10 cellular contexts compared by ENCODE assay signal in genomic region chr4:7829687-7830580, GRCh38.
A peak's percentile ranks its signal among the peaks of the same experiment; 100 is the strongest.
DNase-seq lines count a peak whose midpoint lies in the region; ATAC-seq and TF ChIP-seq lines count a peak whose summit lies in the region.
"Had no signal": no experiment of that assay in that cellular context is flagged by ENCODE, and none has a peak within 500 bp of the region (broad histone marks: within the 10 kb centered on the region; RNA-seq: fewer than 3 reads in every experiment).

No MANE protein-coding gene starts in this region.

- H3K27ac ChIP-seq in CD4-positive, CD25-positive, alpha-beta regulatory T cell (ENCODE audit: insufficient read depth, low read length, poor library complexity, severe bottlenecking), result peak overlapping the region; percentile 68
- H3K27ac ChIP-seq in IMR-90 (ENCODE audit: insufficient read depth, low read length) (peak overlapping the region; percentile 48), brain microvascular endothelial cell (peak overlapping the region; percentile 100)
- peak overlapping the region; percentile 53 for H3K27ac ChIP-seq in naive thymus-derived CD4-positive, alpha-beta T cell (ENCODE audit: low read depth, low read length)

- H3K79me1 ChIP-seq in IMR-90 (ENCODE audit: low read depth in 1 of 2, low read length in 2 of 2), result peaks cover 25 to 66% of the 10 kb centered on the region in 2 experiments

- peaks cover 23% of the 10 kb centered on the region for H4K20me1 ChIP-seq in IMR-90 (ENCODE audit: insufficient read depth, low read length)

- H3K4me2 ChIP-seq in IMR-90 (ENCODE audit: low read depth, low read length), result no peak overlapping the region

- BruUV-seq in IMR-90 (replicated peaks; lab: Mats Ljungman, UMichigan), result no TSS peak

- H3K27ac Mint-ChIP-seq in CD4-positive, CD25-positive, alpha-beta regulatory T cell, result peak overlapping the region in 1 of 3 donors; percentile 89
- peak overlapping the region in 6 of 9 donors; percentile 12 to 95 (median 91) for H3K27ac Mint-ChIP-seq in naive thymus-derived CD4-positive, alpha-beta T cell
- H3K27ac Mint-ChIP-seq in CD14-positive monocyte (peak overlapping the region in 2 of 7 donors; percentile 5 to 10), WTC11 (no peak overlapping the region)

- H3K4me3 ChIP-seq in CD4-positive, CD25-positive, alpha-beta regulatory T cell (ENCODE audit: low read depth, low read length), result peak overlapping the region; percentile 42
- H3K4me3 ChIP-seq in IMR-90 (ENCODE audit: insufficient read depth, low read depth, low read length), result no peak overlapping the region
- no peak overlapping the region for H3K4me3 ChIP-seq in brain microvascular endothelial cell (ENCODE audit: low read depth, low read length)
- H3K4me3 ChIP-seq in naive thymus-derived CD4-positive, alpha-beta T cell (ENCODE audit: low read length), result no peak overlapping the region

- no peak overlapping the region for H2AK9ac ChIP-seq in IMR-90 (replicated peaks; ENCODE audit: low read depth, low read length, poor library complexity)

- POLR2A ChIA-PET in IMR-90 (lab: Charles Lee; ENCODE audit: unreplicated experiment), result no interaction called here
- POLR2A ChIA-PET in naive thymus-derived CD4-positive, alpha-beta T cell (lab: Charles Lee), result no interaction called here
- POLR2A ChIA-PET in WTC11 (lab: Charles Lee), result no interaction called here

- peak overlapping the region; percentile 31; the same call in 1 of the 2 replicates for H2AK5ac ChIP-seq in IMR-90 (ENCODE audit: low read depth, low read length)

- H2BK20ac ChIP-seq in IMR-90 (ENCODE audit: low read depth, low read length), result no peak overlapping the region

- no peak overlapping the region for H3K14ac ChIP-seq in IMR-90 (replicated peaks; ENCODE audit: low read depth, low read length)

- no peak overlapping the region for H3K56ac ChIP-seq in IMR-90 (ENCODE audit: extremely low read depth, insufficient read depth, low read length)

- H3K27me3 Mint-ChIP-seq in CD4-positive, CD25-positive, alpha-beta regulatory T cell, result no peaks in the 10 kb centered on the region
- H3K27me3 Mint-ChIP-seq in naive thymus-derived CD4-positive, alpha-beta T cell, result no peaks in the 10 kb centered on the region
- H3K27me3 Mint-ChIP-seq in CD14-positive monocyte (ENCODE audit: low read depth in 3 of 3), result peaks cover 0 to 4% (median 4%) of the 10 kb centered on the region in 3 donors
- no peaks in the 10 kb centered on the region for H3K27me3 Mint-ChIP-seq in WTC11 (ENCODE audit: low read depth)

- H3K27me3 ChIP-seq in CD4-positive, CD25-positive, alpha-beta regulatory T cell (ENCODE audit: control insufficient read depth, insufficient read depth, low read length), result no peaks in the 10 kb centered on the region
- H3K27me3 ChIP-seq in IMR-90 (ENCODE audit: control insufficient read depth, insufficient read depth, low read length) (no peaks in the 10 kb centered on the region), brain microvascular endothelial cell (replicated peaks) (no peaks in the 10 kb centered on the region)
- H3K27me3 ChIP-seq in naive thymus-derived CD4-positive, alpha-beta T cell (ENCODE audit: control insufficient read depth in 2 of 2, insufficient read depth in 2 of 2, low read length in 2 of 2), result no peaks in the 10 kb centered on the region

- dilution Hi-C loops in IMR-90 (cut with HindIII; ENCODE audit: low sequenced_read_pairs, unreplicated experiment), result no loop called here

- H4K5ac ChIP-seq in IMR-90 (ENCODE audit: low read depth, low read length), result no peak overlapping the region; the same call in 1 of the 2 replicates

- H3K18ac ChIP-seq in IMR-90 (ENCODE audit: low read depth, low read length), result no peak overlapping the region; the same call in 1 of the 2 replicates

- intact Hi-C loops in IMR-90 (cut with micrococcal nuclease) (loop anchor here (2.0 kb wide), 1 partner anchor 13 kb away; no protein-coding TSS in a partner anchor), CD14-positive monocyte (cut with micrococcal nuclease) (no loop called here)
- intact Hi-C loops in naive thymus-derived CD4-positive, alpha-beta T cell (cut with micrococcal nuclease), result no loop called here

- no CpG with 5 or more reads among the region's 10 CpGs for WGBS in IMR-90 (ENCODE audit: extremely low coverage in 2 of 2, insufficient read length in 1 of 2), 2 experiments

- peak overlapping the region; percentile 74; the same call in 1 of the 2 replicates for H3K23ac ChIP-seq in IMR-90 (ENCODE audit: low read depth, low read length)

- TF ChIP-seq CTCF in IMR-90 (conservative IDR thresholded peaks at IDR 0.05; ENCODE audit: low read depth, low read length) (no peak), brain microvascular endothelial cell (IDR thresholded peaks at IDR 0.05; ENCODE audit: low read depth, low read length, missing control alignments) (no peak), CD14-positive monocyte (IDR thresholded peaks at IDR 0.05) (no peak), WTC11 (IDR thresholded peaks at IDR 0.05) (no peak)

- no peak for TF ChIP-seq POLR2A in IMR-90 (IDR thresholded peaks at IDR 0.05; ENCODE audit: low read depth, low read length)

- DNase-seq in CD4-positive, CD25-positive, alpha-beta regulatory T cell, result no peak
- DNase-seq in IMR-90 (no peak), brain microvascular endothelial cell (no peak), CD14-positive monocyte (ENCODE audit: low spot score) (no peak), WTC11 (ENCODE audit: low spot score) (no peak)
- no peak for DNase-seq in naive thymus-derived CD4-positive, alpha-beta T cell
- DNase-seq: Calu3, NCI-H510A had no signal

- no peak for TF ChIP-seq RAD21 in IMR-90 (IDR thresholded peaks at IDR 0.05; ENCODE audit: low read length)

- peaks cover 0 to 2% (median 0%) of the 10 kb centered on the region in 7 donors for H3K9me3 Mint-ChIP-seq in CD4-positive, CD25-positive, alpha-beta regulatory T cell
- H3K9me3 Mint-ChIP-seq in naive thymus-derived CD4-positive, alpha-beta T cell, result no peaks in the 10 kb centered on the region
- H3K9me3 Mint-ChIP-seq in CD14-positive monocyte, result peaks cover 3 to 9% (median 6%) of the 10 kb centered on the region in 7 donors
- peaks cover 13% of the 10 kb centered on the region for H3K9me3 Mint-ChIP-seq in WTC11

- H3K4me3 Mint-ChIP-seq in CD4-positive, CD25-positive, alpha-beta regulatory T cell, result peak overlapping the region in 3 of 4 donors; percentile 9 to 54 (median 25)
- peak overlapping the region in 2 of 10 donors; percentile 44 to 73 for H3K4me3 Mint-ChIP-seq in naive thymus-derived CD4-positive, alpha-beta T cell
- H3K4me3 Mint-ChIP-seq in CD14-positive monocyte, result no peak overlapping the region
- no peak overlapping the region for H3K4me3 Mint-ChIP-seq in WTC11

- H2BK5ac ChIP-seq in IMR-90 (ENCODE audit: low read depth, low read length, poor library complexity, severe bottlenecking), result peak overlapping the region; percentile 78

- H3K4ac ChIP-seq in IMR-90 (ENCODE audit: low read depth, low read length), result peak overlapping the region; percentile 12; the same call in 1 of the 2 replicates

- H3K4me1 Mint-ChIP-seq in CD4-positive, CD25-positive, alpha-beta regulatory T cell, result peaks cover 33 to 61% (median 50%) of the 10 kb centered on the region in 4 donors
- peaks cover 27 to 67% (median 63%) of the 10 kb centered on the region in 7 donors for H3K4me1 Mint-ChIP-seq in naive thymus-derived CD4-positive, alpha-beta T cell
- H3K4me1 Mint-ChIP-seq in CD14-positive monocyte, result peaks cover 23% of the 10 kb centered on the region
- peaks cover 44% of the 10 kb centered on the region for H3K4me1 Mint-ChIP-seq in WTC11

- no peak overlapping the region for H2BK15ac ChIP-seq in IMR-90 (ENCODE audit: low read depth, low read length)

- H3K36me3 ChIP-seq in CD4-positive, CD25-positive, alpha-beta regulatory T cell (ENCODE audit: control insufficient read depth, insufficient read depth, low read length), result no peaks in the 10 kb centered on the region
- peaks cover 40% of the 10 kb centered on the region for H3K36me3 ChIP-seq in IMR-90 (ENCODE audit: control insufficient read depth, insufficient read depth, low read length)
- H3K36me3 ChIP-seq in brain microvascular endothelial cell (replicated peaks), result peaks cover 54% of the 10 kb centered on the region
- no peaks in the 10 kb centered on the region for H3K36me3 ChIP-seq in naive thymus-derived CD4-positive, alpha-beta T cell (ENCODE audit: control insufficient read depth in 2 of 3, insufficient read depth in 3 of 3, low read length in 3 of 3)

- H3K9ac ChIP-seq in IMR-90 (ENCODE audit: low read depth, low read length), result no peak overlapping the region

- ATAC-seq in CD4-positive, CD25-positive, alpha-beta regulatory T cell (ENCODE audit: low read depth in 2 of 2), result no peak
- ATAC-seq in IMR-90 (ENCODE audit: low read depth), result no peak
- ATAC-seq in naive thymus-derived CD4-positive, alpha-beta T cell, result no peak
- ATAC-seq in GM18858 (IDR thresholded peaks at IDR 0.05; ENCODE audit: unreplicated experiment), result no peak
- no peak for ATAC-seq in HG03378 (IDR thresholded peaks at IDR 0.05; ENCODE audit: unreplicated experiment)
- no peak for ATAC-seq in WTC11

- peaks cover 8% of the 10 kb centered on the region for H3K36me3 Mint-ChIP-seq in CD4-positive, CD25-positive, alpha-beta regulatory T cell
- H3K36me3 Mint-ChIP-seq in naive thymus-derived CD4-positive, alpha-beta T cell, result peaks cover 0 to 55% (median 30%) of the 10 kb centered on the region in 5 donors
- peaks cover 0 to 25% of the 10 kb centered on the region in 2 donors for H3K36me3 Mint-ChIP-seq in CD14-positive monocyte
- peaks cover 40% of the 10 kb centered on the region for H3K36me3 Mint-ChIP-seq in WTC11

- no peaks in the 10 kb centered on the region for H3K9me3 ChIP-seq in CD4-positive, CD25-positive, alpha-beta regulatory T cell (ENCODE audit: control insufficient read depth in 2 of 2, low read length in 2 of 2)
- H3K9me3 ChIP-seq in IMR-90 (ENCODE audit: control insufficient read depth, insufficient read depth, low read length), result no peaks in the 10 kb centered on the region
- H3K9me3 ChIP-seq in naive thymus-derived CD4-positive, alpha-beta T cell (ENCODE audit: control insufficient read depth in 2 of 3, low read length in 3 of 3), result no peaks in the 10 kb centered on the region

- H4K91ac ChIP-seq in IMR-90 (ENCODE audit: insufficient read depth, low read depth, low read length), result no peak overlapping the region

- CTCF ChIA-PET in IMR-90 (lab: Yijun Ruan, JAX), result interaction anchor here (0.7 kb wide), 1 partner anchor 98 kb away, joined by 4 read pairs; no protein-coding TSS in a partner anchor
- CTCF ChIA-PET in naive thymus-derived CD4-positive, alpha-beta T cell (lab: Charles Lee), result interaction anchor here (0.7 kb wide), 1 partner anchor 26 kb away, joined by 3 read pairs; no protein-coding TSS in a partner anchor
- CTCF ChIA-PET in WTC11 (lab: Charles Lee), result no interaction called here

- H2AFZ ChIP-seq in IMR-90 (replicated peaks; ENCODE audit: low read length, poor library complexity), result no peak overlapping the region

- in situ Hi-C loops in IMR-90 (cut with MboI; ENCODE audit: low sequenced_read_pairs), result no loop called here
- in situ Hi-C loops in brain microvascular endothelial cell (cut with HindIII; ENCODE audit: low pct_ligation_motif_present, low sequenced_read_pairs), result no loop called here

- H2BK120ac ChIP-seq in IMR-90 (ENCODE audit: low read depth, low read length), result peak overlapping the region; percentile 35; the same call in 1 of the 2 replicates

- H3K4me1 ChIP-seq in CD4-positive, CD25-positive, alpha-beta regulatory T cell (ENCODE audit: control insufficient read depth, insufficient read depth, low read length, poor library complexity, severe bottlenecking), result peaks cover 43% of the 10 kb centered on the region
- peaks cover 24% of the 10 kb centered on the region for H3K4me1 ChIP-seq in IMR-90 (ENCODE audit: control insufficient read depth, insufficient read depth, low read length)
- peaks cover 14 to 34% of the 10 kb centered on the region in 2 donors for H3K4me1 ChIP-seq in naive thymus-derived CD4-positive, alpha-beta T cell (ENCODE audit: control insufficient read depth in 2 of 2, insufficient read depth in 2 of 2, low read length in 2 of 2)

- H4K8ac ChIP-seq in IMR-90 (ENCODE audit: low read depth in 2 of 2, low read length in 2 of 2), result no peak overlapping the region

- peaks cover 17% of the 10 kb centered on the region for H3K9me1 ChIP-seq in IMR-90 (ENCODE audit: insufficient read depth, low read length)

Comparison
In these comparisons a context has a peak if more than half of its experiments do, and no peak if none do; other contexts are left out.
1. H3K27ac ChIP-seq: peak in every context shown above with its lines; median percentile 100 in brain microvascular endothelial cell; 68 in CD4-positive, CD25-positive, alpha-beta regulatory T cell; 53 in naive thymus-derived CD4-positive, alpha-beta T cell; 48 in IMR-90.
2. H3K4me3 Mint-ChIP-seq: peak in CD4-positive, CD25-positive, alpha-beta regulatory T cell (3 of 4); none in CD14-positive monocyte (0 of 2) and WTC11 (single experiment).